21 cellular contexts compared by ENCODE assay signal in the genomic region with DNA sequence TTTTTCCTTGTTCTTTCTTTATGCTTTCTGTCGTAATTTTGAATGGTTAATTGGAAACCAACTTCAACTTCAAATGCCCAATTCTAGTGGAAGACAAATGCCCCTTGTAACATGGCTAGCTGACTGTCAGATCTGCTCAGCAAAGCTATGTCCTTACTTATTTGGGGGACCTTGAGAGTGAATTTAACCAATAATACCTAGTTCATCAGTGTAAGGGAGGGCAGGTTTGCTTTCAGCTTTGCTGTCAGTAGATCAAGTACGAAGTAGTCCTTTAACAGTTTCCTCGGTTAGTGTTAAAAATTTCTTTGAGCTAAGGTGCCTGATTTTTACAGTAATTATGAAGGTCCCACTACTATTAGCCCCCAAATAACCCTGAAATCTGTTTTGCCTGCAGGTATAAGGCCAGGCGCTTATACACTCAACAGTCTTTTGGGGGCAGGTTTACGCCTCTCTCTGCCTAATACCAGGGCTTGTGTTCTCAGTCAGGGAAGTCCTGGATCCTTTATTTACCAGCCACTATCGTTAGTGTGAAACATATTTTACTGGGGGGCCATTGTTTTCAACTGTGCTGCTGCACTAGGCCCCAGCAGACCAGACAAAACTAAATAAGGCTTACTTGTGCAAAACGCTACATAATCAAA.
"Had no signal": no experiment of that assay in that cellular context is flagged by ENCODE, and none has a peak within 500 bp of the region (broad histone marks: within the 10 kb centered on the region; RNA-seq: fewer than 3 reads in every experiment).

No MANE protein-coding gene starts in this region.

- H3K27me3 ChIP-seq: Peyer's patch, SJCRH30 had no signal

- FAIRE-seq: HTR-8/SVneo had no signal

- H3K36me3 ChIP-seq: Peyer's patch, SJCRH30 had no signal

- H3K4me2 ChIP-seq: PC-9 had no signal

- H2AFZ ChIP-seq: PC-9 had no signal

- H3K4me3 ChIP-seq: PC-9, Peyer's patch, SJCRH30 had no signal

- H3K4me1 ChIP-seq: Peyer's patch, SJCRH30 had no signal

- DNase-seq: KBM-7; MV-4-11; NCI-H1048; NCI-H1105; NCI-H1417; NCI-H1436 treated with DMSO at 0.1 percent for 48 hours; NCI-H1694; NCI-H1930; NCI-H2081; NCI-H2107; NCI-H2227 treated with DMSO at 0.1 percent for 48 hours; NCI-H524; NCI-H69; NCI-H774; NK-92 treated with Interleukin-12 subunit alpha and Interleukin-12 subunit beta, amount 100 ng/mL, for 24 hours; PC-9; Peyer's patch; SHP77 treated with DMSO at 0.1 percent for 48 hours; SJCRH30 had no signal

- H3K27ac ChIP-seq: HL-60, PC-9, Peyer's patch, SJCRH30 had no signal

- H3K9me3 ChIP-seq: Peyer's patch, SJCRH30 had no signal
